ENCODE assay signal across 30 cellular contexts in genomic region chr5:42387563-42387962, GRCh38. TPM values are rescaled to one million over a fixed set of nuclear protein-coding genes. Genes with fewer than 3 reads are reported as not detected.
"Had no signal": no experiment of that assay in that cellular context is flagged by ENCODE, and none has a peak within 500 bp of the region (broad histone marks: within the 10 kb centered on the region; RNA-seq: fewer than 3 reads in every experiment).

No MANE protein-coding gene starts in this region.

- H3K9me3 ChIP-seq: adrenal gland, colonic mucosa had no signal

- H3K27me3 Mint-ChIP-seq: activated B cell treated with CpG ODN at 0.5 μM for 24 hours; activated CD8-positive, alpha-beta T cell treated with anti-CD3 and anti-CD28 coated beads for 36 hours; T-helper 17 cell had no signal

- H3K4me1 Mint-ChIP-seq: activated B cell treated with CpG ODN at 0.5 μM for 24 hours; activated naive CD8-positive, alpha-beta T cell treated with anti-CD3 and anti-CD28 coated beads, Interleukin-2, amount 50 U/mL, for 24 hours; activated T-helper 17 cell treated with anti-CD3 and anti-CD28 coated beads, Interleukin-2, amount 50 U/mL, for 72 hours; T-helper 17 cell had no signal

- H3K4me3 ChIP-seq: adrenal gland, body of pancreas, cardiac muscle cell, colonic mucosa, gastroesophageal sphincter had no signal

- H3K36me3 Mint-ChIP-seq: activated naive CD8-positive, alpha-beta T cell had no signal

- H3K27me3 ChIP-seq: adrenal gland, body of pancreas, cardiac muscle cell, colonic mucosa, foreskin keratinocyte, gastroesophageal sphincter had no signal

- H3K36me3 ChIP-seq: adrenal gland, cardiac muscle cell, colonic mucosa, gastroesophageal sphincter, WERI-Rb-1 had no signal

- H3K27ac Mint-ChIP-seq: activated B cell treated with CpG ODN at 0.5 μM for 24 hours; activated CD8-positive, alpha-beta T cell treated with anti-CD3 and anti-CD28 coated beads for 36 hours; activated naive CD8-positive, alpha-beta T cell; activated naive CD8-positive, alpha-beta T cell treated with anti-CD3 and anti-CD28 coated beads, Interleukin-2, amount 50 U/mL, for 24 hours; activated T-helper 17 cell treated with anti-CD3 and anti-CD28 coated beads, Interleukin-2, amount 50 U/mL, for 72 hours; T-helper 17 cell; T-helper 2 cell treated with Interferon-gamma antibody and Interleukin-4, amounts not matched to agents 5 μg/mL and 100 μg/mL, for 36 hours had no signal

- H3K9me3 Mint-ChIP-seq: T-helper 2 cell treated with Interferon-gamma antibody and Interleukin-4, amounts not matched to agents 5 μg/mL and 100 μg/mL, for 36 hours had no signal

- DNase-seq: activated B cell treated with CpG ODN at 0.5 μM for 24 hours; activated CD4-positive, alpha-beta T cell treated with anti-CD3 and anti-CD28 coated beads for 48 hours; activated CD4-positive, alpha-beta T cell treated with anti-CD3 and anti-CD28 coated beads, Interleukin-2, amount 50 U/mL, for 1 hour; activated CD4-positive, alpha-beta T cell treated with anti-CD3 and anti-CD28 coated beads, Interleukin-2, amount 50 U/mL, for 48 hours; activated CD8-positive, alpha-beta memory T cell treated with anti-CD3 and anti-CD28 coated beads for 24 hours; activated CD8-positive, alpha-beta T cell treated with anti-CD3 and anti-CD28 coated beads for 36 hours; activated effector memory CD4-positive, alpha-beta T cell treated with Interleukin-2 at 50 U/mL for 16 hours; activated gamma-delta T cell treated with Interleukin-2 at 50 U/mL for 16 hours; activated naive CD4-positive, alpha-beta T cell treated with anti-CD3 and anti-CD28 coated beads, Interleukin-2, amount 50 U/mL, for 16 hours; activated naive CD4-positive, alpha-beta T cell treated with Interleukin-2 at 50 U/mL for 16 hours; activated naive CD8-positive, alpha-beta T cell treated with anti-CD3 and anti-CD28 coated beads, Interleukin-2, amount 50 U/mL, for 24 hours; activated T-cell treated with anti-CD3 and anti-CD28 coated beads, Interleukin-2, amount 50 U/mL, for 4 hours; adrenal gland; amygdala; aorta; body of pancreas; central memory CD4-positive, alpha-beta T cell; cerebellar nuclear complex; colonic mucosa; effector CD8-positive, alpha-beta T cell; foreskin keratinocyte; T-helper 1 cell; T-helper 17 cell; T1000; WERI-Rb-1 had no signal

- H3K27ac ChIP-seq: adrenal gland, body of pancreas, cardiac muscle cell, colonic mucosa, foreskin keratinocyte, gastroesophageal sphincter, WERI-Rb-1 had no signal

- H3K4me3 Mint-ChIP-seq: activated B cell treated with CpG ODN at 0.5 μM for 24 hours; activated CD8-positive, alpha-beta T cell treated with anti-CD3 and anti-CD28 coated beads for 36 hours; activated naive CD8-positive, alpha-beta T cell; activated naive CD8-positive, alpha-beta T cell treated with anti-CD3 and anti-CD28 coated beads, Interleukin-2, amount 50 U/mL, for 24 hours; activated T-cell treated with anti-CD3 and anti-CD28 coated beads, Interleukin-2, amount 50 U/mL, for 4 hours; activated T-helper 17 cell treated with anti-CD3 and anti-CD28 coated beads, Interleukin-2, amount 50 U/mL, for 72 hours; T-helper 17 cell; T-helper 2 cell treated with Interferon-gamma antibody and Interleukin-4, amounts not matched to agents 5 μg/mL and 100 μg/mL, for 36 hours had no signal

- H3K4me1 ChIP-seq: adrenal gland, body of pancreas, colonic mucosa, foreskin keratinocyte, gastroesophageal sphincter had no signal

RNA-seq across cellular contexts. Expression of gene GHR, which starts 35.7 kb away (rescaled TPM):
- total RNA-seq: activated B cell treated with CpG ODN at 0.5 μM for 24 hours; activated CD8-positive, alpha-beta T cell treated with anti-CD3 and anti-CD28 coated beads for 36 hours; activated T-helper 17 cell treated with anti-CD3 and anti-CD28 coated beads, Interleukin-2, amount 50 U/mL, for 72 hours; T-helper 17 cell had no signal
